8 cellular contexts compared by ENCODE assay signal in the genomic region with DNA sequence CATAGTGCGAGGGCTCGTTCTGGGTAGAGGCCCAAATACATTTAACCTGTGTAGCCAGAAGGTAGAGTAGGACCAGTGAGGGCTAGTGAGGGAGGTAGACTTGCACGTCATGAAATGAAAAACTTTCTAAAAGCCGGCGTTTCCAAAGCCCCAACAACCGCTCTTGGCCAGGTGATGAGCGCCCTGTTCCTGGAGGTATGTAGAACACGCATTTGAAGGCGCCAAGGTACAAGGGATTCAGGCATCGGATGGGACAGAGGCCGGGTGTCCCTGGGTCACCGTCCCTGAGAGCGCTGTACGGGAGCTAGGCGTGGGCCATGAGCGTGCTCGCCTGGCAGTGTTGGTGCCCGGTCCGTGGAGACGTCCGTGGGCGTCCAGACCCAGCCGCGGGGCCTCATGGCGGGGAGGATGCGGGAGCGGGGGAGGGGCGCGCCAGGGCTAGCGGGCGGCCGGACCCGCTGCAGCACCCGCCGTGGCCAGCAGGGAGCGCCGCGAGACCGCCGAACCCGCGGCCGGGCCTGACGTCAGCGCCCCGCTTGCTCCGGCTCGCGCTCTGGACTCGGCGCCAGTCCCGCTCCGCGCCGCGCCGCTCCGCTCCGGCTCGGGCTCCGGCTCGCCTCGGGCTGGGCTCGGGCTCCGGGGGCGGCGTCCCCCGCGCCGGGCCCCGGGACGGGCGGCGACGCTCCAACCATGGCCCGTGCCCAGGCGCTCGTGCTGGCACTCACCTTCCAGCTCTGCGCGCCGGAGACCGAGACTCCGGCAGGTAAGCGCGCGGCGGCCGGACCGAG. TPM values are rescaled to one million over a fixed set of nuclear protein-coding genes. Genes with fewer than 3 reads are reported as not detected.
A peak's percentile ranks its signal among the peaks of the same experiment; 100 is the strongest.
DNase-seq lines count a peak whose midpoint lies in the region; ATAC-seq, FAIRE-seq and TF ChIP-seq lines count a peak whose summit lies in the region.

PTPRU (plus strand) TSS at position 568 of the 788 bp plus-strand sequence; CDS start at position 691, 123 bp downstream.

- peaks cover 21 to 22% of the 10 kb centered on the region in 2 donors for H3K4me1 Mint-ChIP-seq in natural killer cell treated with Interleukin-12 subunit alpha and Interleukin-12 subunit beta and Interleukin-15 and Interleukin-18, amount 100 ng/mL, for 72 hours (ENCODE audit: low read depth in 2 of 2)

- DNase-seq in AG08396 (ENCODE audit: low spot score) = peak; percentile 96
- DNase-seq in HPDE6-E6E7 (ENCODE audit: extremely low spot score) = peak; percentile 73
- peak; percentile 46 for DNase-seq in RCC 7860 (ENCODE audit: low spot score)
- DNase-seq in activated T-helper 1 cell treated with anti-CD3 and anti-CD28 coated beads, Interleukin-2, amount 50 U/mL, for 16 hours (ENCODE audit: low read depth in 1 of 2, low spot score in 1 of 2) = peak; percentile 60 to 71
- peak; percentile 69 for DNase-seq in fibroblast of pulmonary artery (ENCODE audit: low read depth)
- peak; percentile 82 for DNase-seq in natural killer cell treated with Interleukin-12 subunit alpha and Interleukin-12 subunit beta and Interleukin-15 and Interleukin-18, amount 100 ng/mL, for 72 hours (ENCODE audit: low spot score)
- peak; percentile 65 for DNase-seq in stimulated activated naive CD4-positive, alpha-beta T cell treated with Interleukin-2 at 50 U/mL for 16 hours (lab: John Stamatoyannopoulos, UW)

- H3K4me3 Mint-ChIP-seq in natural killer cell treated with Interleukin-12 subunit alpha and Interleukin-12 subunit beta and Interleukin-15 and Interleukin-18, amount 100 ng/mL, for 72 hours = peak within 1 kb of the TSS; percentile 89

- peak within 1 kb of the TSS; percentile 88 for H3K4me3 ChIP-seq in fibroblast of pulmonary artery (replicated peaks; ENCODE audit: low read depth, low read length)

- no peak for TF ChIP-seq CTCF in fibroblast of pulmonary artery (IDR thresholded peaks at IDR 0.05; ENCODE audit: low read length, missing control alignments)

- ATAC-seq in GM18909 (IDR thresholded peaks at IDR 0.05; ENCODE audit: poor library complexity, unreplicated experiment) = peak; percentile 73
- peak; percentile 90 to 92 for ATAC-seq in natural killer cell treated with Interleukin-12 subunit alpha and Interleukin-12 subunit beta and Interleukin-15 and Interleukin-18, amount 100 ng/mL, for 72 hours

- H3K27ac Mint-ChIP-seq in natural killer cell treated with Interleukin-12 subunit alpha and Interleukin-12 subunit beta and Interleukin-15 and Interleukin-18, amount 100 ng/mL, for 72 hours = peak within 1 kb of the TSS; percentile 10 to 23

- no peak for FAIRE-seq in RCC 7860 (lab: Jason Lieb, UNC)

- peaks cover 37 to 60% of the 10 kb centered on the region in 2 donors for H3K27me3 Mint-ChIP-seq in natural killer cell treated with Interleukin-12 subunit alpha and Interleukin-12 subunit beta and Interleukin-15 and Interleukin-18, amount 100 ng/mL, for 72 hours

- peaks cover 7% of the 10 kb centered on the region for H3K36me3 Mint-ChIP-seq in natural killer cell treated with Interleukin-12 subunit alpha and Interleukin-12 subunit beta and Interleukin-15 and Interleukin-18, amount 100 ng/mL, for 72 hours

- no peaks in the 10 kb centered on the region for H3K9me3 Mint-ChIP-seq in natural killer cell treated with Interleukin-12 subunit alpha and Interleukin-12 subunit beta and Interleukin-15 and Interleukin-18, amount 100 ng/mL, for 72 hours

RNA-seq across cellular contexts. Expression of gene PTPRU, which starts in this region (rescaled TPM):
- 1 to 10 TPM; 1.3 to 1.4 TPM for total RNA-seq in natural killer cell treated with Interleukin-12 subunit alpha and Interleukin-12 subunit beta and Interleukin-15 and Interleukin-18, amount 100 ng/mL, for 72 hours

Comparison
In these comparisons a context has a peak if more than half of its experiments do, and no peak if none do; other contexts are left out.
1. Peak in every context shown above with its lines: DNase-seq, ATAC-seq and H3K4me3 ChIP-seq.
2. DNase-seq: peak in every context shown above with its lines; median percentile 96 in AG08396; 82 in natural killer cell treated with Interleukin-12 subunit alpha and Interleukin-12 subunit beta and Interleukin-15 and Interleukin-18, amount 100 ng/mL, for 72 hours; 73 in HPDE6-E6E7; 69 in fibroblast of pulmonary artery; 66 in activated T-helper 1 cell treated with anti-CD3 and anti-CD28 coated beads, Interleukin-2, amount 50 U/mL, for 16 hours; 65 in stimulated activated naive CD4-positive, alpha-beta T cell treated with Interleukin-2 at 50 U/mL for 16 hours; 46 in RCC 7860.